ENCODE assay signal across 1 cellular context in genomic region chr7:8044761-8045430, GRCh38.
TF ChIP-seq lines count a peak whose summit lies in the region.

No MANE protein-coding gene starts in this region.

TF ChIP-seq in SK-N-SH treated with all-trans-retinoic acid at 6 μM for 48 hours, 23 proteins besides CTCF, POLR2A, EP300 and RAD21 (continued from another document):
- TF ChIP-seq POU6F1 (CRISPR knock-in tag; IDR thresholded peaks at IDR 0.05; ENCODE audit: borderline replicate concordance, low read depth) (no peak), OSR1 (CRISPR knock-in tag; IDR thresholded peaks at IDR 0.05) (no peak), GLIS3 (CRISPR knock-in tag; IDR thresholded peaks at IDR 0.05) (no peak), ZNF8 (CRISPR knock-in tag; IDR thresholded peaks at IDR 0.05) (no peak), CSDC2 (CRISPR knock-in tag; IDR thresholded peaks at IDR 0.05) (no peak)
